ENCODE assay signal across 8 cellular contexts in genomic region chr1:205523891-205524793, GRCh38. TPM values are rescaled to one million over a fixed set of nuclear protein-coding genes. Genes with fewer than 3 reads are reported as not detected.
DNase-seq lines count a peak whose midpoint lies in the region; ATAC-seq and TF ChIP-seq lines count a peak whose summit lies in the region.

No MANE protein-coding gene starts in this region.

- H3K4me3 ChIP-seq in LNCaP clone FGC (ENCODE audit: low read depth, low read length) (no peak overlapping the region), fibroblast of the aortic adventitia (ENCODE audit: low read depth, low read length) (no peak overlapping the region)

- H3K27ac ChIP-seq in temporal lobe (ENCODE audit: low read depth, low read length) = peak overlapping the region; percentile 98

- ATAC-seq in HG03280 (IDR thresholded peaks at IDR 0.05; ENCODE audit: unreplicated experiment) = no peak

- TF ChIP-seq CTCF in LNCaP clone FGC (IDR thresholded peaks at IDR 0.05; ENCODE audit: control insufficient read depth, extremely low read depth, insufficient read depth) (peak; percentile 90), fibroblast of the aortic adventitia (IDR thresholded peaks at IDR 0.05; ENCODE audit: insufficient read depth, low read length) (peak; percentile 79)

- DNase-seq in DMS79 (lab: John Stamatoyannopoulos, UW) (peak; percentile 8), LNCaP clone FGC (ENCODE audit: low read depth) (no peak), RPMI8226 (peak; percentile 84), fibroblast of the aortic adventitia (ENCODE audit: low read depth) (peak; percentile 76), occipital lobe (lab: John Stamatoyannopoulos, UW) (peak; percentile 63)
- DNase-seq in activated T-helper 1 cell treated with anti-CD3 and anti-CD28 coated beads, Interleukin-2, amount 50 U/mL, for 16 hours (ENCODE audit: low read depth in 1 of 2, low spot score in 1 of 2) = peak; percentile 55 to 58

RNA-seq across cellular contexts. Expression of gene CDK18, which starts 19.7 kb away (rescaled TPM):
- total RNA-seq in fibroblast of the aortic adventitia (ENCODE audit: low replicate concordance) (0.27 and 1.6 TPM in 2 replicates), occipital lobe (0.16 TPM), temporal lobe (1.2 TPM)
